Comparison of ENCODE assay signal across 15 cellular contexts in genomic region chr11:68012044-68012842, GRCh38. TPM values are rescaled to one million over a fixed set of nuclear protein-coding genes. Genes with fewer than 3 reads are reported as not detected.
DNase-seq lines count a peak whose midpoint lies in the region; ATAC-seq, FAIRE-seq and TF ChIP-seq lines count a peak whose summit lies in the region.
"Had no signal": no experiment of that assay in that cellular context is flagged by ENCODE, and none has a peak within 500 bp of the region (broad histone marks: within the 10 kb centered on the region; RNA-seq: fewer than 3 reads in every experiment).

No MANE protein-coding gene starts in this region.

- BruUV-seq in Panc1 (replicated peaks; lab: Mats Ljungman, UMichigan): no TSS peak

- peak overlapping the region; percentile 99 to 100 for H3K27ac ChIP-seq in A549
- peak overlapping the region; percentile 92 for H3K27ac ChIP-seq in Panc1 (ENCODE audit: low read length)
- H3K27ac ChIP-seq in ectodermal cell (ENCODE audit: insufficient read depth, low read depth, low read length, poor library complexity, severe bottlenecking): peak overlapping the region; percentile 44
- H3K27ac ChIP-seq in pancreas: peak overlapping the region; percentile 75 to 89 (median 84)
- no peak overlapping the region for H3K27ac ChIP-seq in effector memory CD4-positive, alpha-beta T cell (ENCODE audit: insufficient read depth, low read length, poor library complexity, severe bottlenecking)

- H3K9me3 ChIP-seq in A549 (no peaks in the 10 kb centered on the region), Panc1 (ENCODE audit: control insufficient read depth, insufficient read depth, low read depth, low read length) (no peaks in the 10 kb centered on the region), ectodermal cell (ENCODE audit: control insufficient read depth, low read length) (no peaks in the 10 kb centered on the region), pancreas (no peaks in the 10 kb centered on the region)
- no peaks in the 10 kb centered on the region for H3K9me3 ChIP-seq in effector memory CD4-positive, alpha-beta T cell (ENCODE audit: control insufficient read depth, low read length)
- H3K9me3 ChIP-seq: thoracic aorta had no signal

- H3K4me2 ChIP-seq in A549: peak overlapping the region; percentile 96

- POLR2A ChIA-PET in A549 (lab: Yijun Ruan, JAX) (interaction anchor here (0.7 to 3.8 kb wide), 7 partner anchors 9 to 30 kb away, joined by 3 to 37 read pairs (median 6); partner anchors contain the start of genes NDUFS8 and UNC93B1), Panc1 (lab: Charles Lee) (interaction anchor here (0.6 kb wide), 1 partner anchor 358 kb away, joined by 3 read pairs; no protein-coding TSS in a partner anchor)

- in situ Hi-C loops in Panc1 (cut with HindIII; ENCODE audit: low pct_unique_long_range_greater_than_20kb, low sequenced_read_pairs): no loop called here

- peak overlapping the region; percentile 66 for H3K4me3 ChIP-seq in A549
- no peak overlapping the region for H3K4me3 ChIP-seq in Panc1 (ENCODE audit: low read depth in 2 of 2, low read length in 2 of 2)
- no peak overlapping the region for H3K4me3 ChIP-seq in ectodermal cell (ENCODE audit: insufficient read depth, low read depth, low read length)
- no peak overlapping the region for H3K4me3 ChIP-seq in pancreas
- no peak overlapping the region for H3K4me3 ChIP-seq in effector memory CD4-positive, alpha-beta T cell (ENCODE audit: insufficient read depth, low read depth, low read length, poor library complexity, severe bottlenecking)
- H3K4me3 ChIP-seq: thoracic aorta had no signal

- WGBS in A549 (ENCODE audit: missing lambda C conversion rate): 4% methylated on average over 17 of the region's 17 CpGs
- WGBS in ectodermal cell, 2 experiments: 91 to 92% methylated on average over 17 of the region's 17 CpGs
- WGBS in pancreas, 2 donors: 66 to 71% methylated on average over 17 of the region's 17 CpGs

- ATAC-seq in A549 (peak; percentile 0 to 7; a peak in 3 of 6 replicates), Panc1 (no peak), pancreas (no peak), HG03457 (IDR thresholded peaks at IDR 0.05; ENCODE audit: unreplicated experiment) (no peak), HG03025 (IDR thresholded peaks at IDR 0.05; ENCODE audit: low FRiP score, unreplicated experiment) (no peak)
- ATAC-seq: left ventricle myocardium superior had no signal

- TF ChIP-seq CTCF in A549 (IDR thresholded peaks at IDR 0.05) (no peak), Panc1 (IDR thresholded peaks at IDR 0.05) (no peak), pancreas (IDR thresholded peaks at IDR 0.05) (no peak)

- DNase-seq in A549 (ENCODE audit: low read depth in 1 of 2, low spot score in 1 of 2): peak in 1 of 2 experiments; percentile 88
- no peak for DNase-seq in Panc1 (ENCODE audit: low read depth, low spot score)
- DNase-seq in pancreas: peak in 4 of 6 donors; percentile 24 to 77 (median 62)
- no peak for DNase-seq in effector memory CD4-positive, alpha-beta T cell
- DNase-seq in LoVo (ENCODE audit: low spot score): no peak
- DNase-seq: DMS153, left ventricle myocardium superior, NCI-H1105 treated with DMSO at 0.1 percent for 48 hours, NCI-H524 treated with DMSO at 0.1 percent for 48 hours, SIG-M5 had no signal

- intact Hi-C loops in Panc1 (cut with micrococcal nuclease; ENCODE audit: unreplicated experiment): no loop called here
- intact Hi-C loops in pancreas (cut with DNase I): no loop called here

- H3K4me1 ChIP-seq in A549 (peaks cover 81% of the 10 kb centered on the region), Panc1 (ENCODE audit: control insufficient read depth, insufficient read depth, low read length) (peaks cover 77% of the 10 kb centered on the region), ectodermal cell (ENCODE audit: control insufficient read depth, insufficient read depth, low read length) (peaks cover 25% of the 10 kb centered on the region), pancreas (peaks cover 26 to 35% (median 27%) of the 10 kb centered on the region in 3 donors)
- H3K4me1 ChIP-seq in effector memory CD4-positive, alpha-beta T cell (ENCODE audit: control insufficient read depth, insufficient read depth, low read length, poor library complexity, severe bottlenecking): no peaks in the 10 kb centered on the region

- CTCF ChIA-PET in A549 (lab: Yijun Ruan, JAX): interaction anchor here (0.8 to 10.7 kb wide), 5 partner anchors 8 to 18 kb away, joined by 3 to 204 read pairs (median 7); partner anchors contain the start of gene UNC93B1
- CTCF ChIA-PET in Panc1 (lab: Charles Lee): no interaction called here

- TF ChIP-seq EP300 in A549 (IDR thresholded peaks at IDR 0.05): no peak; a peak in 2 of 5 replicates

- no peak for TF ChIP-seq RAD21 in A549 (conservative IDR thresholded peaks at IDR 0.05 in 1 of 2, IDR thresholded peaks at IDR 0.05 in 1 of 2)

- FAIRE-seq in A549 (lab: Jason Lieb, UNC): peak; percentile 91
- no peak for FAIRE-seq in pancreas (lab: Jason Lieb, UNC)
- FAIRE-seq: endometrium had no signal

- H3K27me3 ChIP-seq in Panc1 (ENCODE audit: control insufficient read depth, insufficient read depth, low read length) (no peaks in the 10 kb centered on the region), ectodermal cell (ENCODE audit: control insufficient read depth, insufficient read depth, low read length, poor library complexity, severe bottlenecking) (no peaks in the 10 kb centered on the region), pancreas (no peaks in the 10 kb centered on the region)
- H3K27me3 ChIP-seq in effector memory CD4-positive, alpha-beta T cell (replicated peaks; ENCODE audit: control insufficient read depth, insufficient read depth, low read length, poor library complexity, severe bottlenecking): no peaks in the 10 kb centered on the region

- no peaks in the 10 kb centered on the region for H3K36me3 ChIP-seq in Panc1 (ENCODE audit: control insufficient read depth, insufficient read depth, low read length)
- no peaks in the 10 kb centered on the region for H3K36me3 ChIP-seq in ectodermal cell (ENCODE audit: control insufficient read depth, insufficient read depth, low read length)
- H3K36me3 ChIP-seq in pancreas: no peaks in the 10 kb centered on the region
- no peaks in the 10 kb centered on the region for H3K36me3 ChIP-seq in effector memory CD4-positive, alpha-beta T cell (ENCODE audit: control insufficient read depth, insufficient read depth, low read length)
- H3K36me3 ChIP-seq: thoracic aorta had no signal

- TF ChIP-seq POLR2A in A549 (IDR thresholded peaks at IDR 0.05; ENCODE audit: low read length): peak; percentile 21

TF ChIP-seq in A549, 52 proteins besides CTCF, POLR2A, EP300 and RAD21 (continues in another document):
- TF ChIP-seq FOXS1 (CRISPR knock-in tag; IDR thresholded peaks at IDR 0.05): peak; percentile 89

RNA-seq across cellular contexts. Expression of gene ALDH3B1, which starts 2.1 kb away (rescaled TPM):
- polyA plus RNA-seq in A549 (2011; rRNA removed) (109 and 130 TPM in 2 replicates), A549 (2017; fragmentation: RNase III; extraction: RNeasy Plus Mini Kit Qiagen cat#74134 plus additional on column Dnase treatment) (93.7 to 104 TPM (median 94.4 TPM) in 3 replicates), pancreas (1 to 10 TPM; 6.4 to 9.5 TPM)
- 155 and 214 TPM in 2 replicates for polyA plus RNA-seq in A549 (2012; cell fraction: cytosol; rRNA removed)
- polyA plus RNA-seq in A549 (2012; cell fraction: nucleus; rRNA removed): 236 and 305 TPM in 2 replicates
- 46.0 and 65.0 TPM in 2 replicates for polyA minus RNA-seq in A549 (2011; rRNA and poly(A)+ RNA removed)
- total RNA-seq in Panc1 (2021; ENCODE audit: unreplicated experiment) (18.3 TPM), pancreas (10 to 100 TPM in 2 of 6 donors, 1 to 10 TPM in 4; 3.2 to 13.7 (median 8.0) TPM)
- 25.3 TPM for polyA plus RNA-seq in Panc1 (2012; ENCODE audit: insufficient read length)
- polyA plus RNA-seq in ectodermal cell (2013, experiment 1 of 4): 0.24 TPM
- 0.52 TPM for polyA plus RNA-seq in ectodermal cell (2013, experiment 2 of 4)
- 0.53 TPM for polyA plus RNA-seq in ectodermal cell (2013, experiment 3 of 4)
- polyA plus RNA-seq in ectodermal cell (2013, experiment 4 of 4): 0.53 TPM

RNA-seq across cellular contexts. Expression of gene UNC93B1, which starts 8.3 kb away (rescaled TPM):
- 49.4 and 55.5 TPM in 2 replicates for polyA plus RNA-seq in A549 (2011; rRNA removed)
- polyA plus RNA-seq in A549 (2012; cell fraction: cytosol; rRNA removed): 69.3 and 103 TPM in 2 replicates
- 270 and 373 TPM in 2 replicates for polyA plus RNA-seq in A549 (2012; cell fraction: nucleus; rRNA removed)
- polyA plus RNA-seq in A549 (2017; fragmentation: RNase III; extraction: RNeasy Plus Mini Kit Qiagen cat#74134 plus additional on column Dnase treatment): 43.7 to 51.2 TPM (median 47.1 TPM) in 3 replicates
- 103 and 125 TPM in 2 replicates for polyA minus RNA-seq in A549 (2011; rRNA and poly(A)+ RNA removed)
- 54.1 TPM for total RNA-seq in Panc1 (2021; ENCODE audit: unreplicated experiment)
- 74.9 TPM for polyA plus RNA-seq in Panc1 (2012; ENCODE audit: insufficient read length)
- polyA plus RNA-seq in ectodermal cell (2013, experiment 1 of 4): 9.3 TPM
- 11.2 TPM for polyA plus RNA-seq in ectodermal cell (2013, experiment 2 of 4)
- polyA plus RNA-seq in ectodermal cell (2013, experiment 3 of 4): 14.8 TPM
- 13.3 TPM for polyA plus RNA-seq in ectodermal cell (2013, experiment 4 of 4)
- total RNA-seq in pancreas: 10 to 100 TPM; 13.0 to 28.5 (median 16.6) TPM
- polyA plus RNA-seq in pancreas: 10 to 100 TPM; 26.3 to 36.5 TPM

RNA-seq across cellular contexts. Expression of gene NDUFS8, which starts 18.2 kb away (rescaled TPM):
- polyA plus RNA-seq in A549 (2011; rRNA removed): 71.0 and 73.7 TPM in 2 replicates
- 361 and 428 TPM in 2 replicates for polyA plus RNA-seq in A549 (2012; cell fraction: cytosol; rRNA removed)
- 379 and 494 TPM in 2 replicates for polyA plus RNA-seq in A549 (2012; cell fraction: nucleus; rRNA removed)
- 283 to 300 TPM (median 298 TPM) in 3 replicates for polyA plus RNA-seq in A549 (2017; fragmentation: RNase III; extraction: RNeasy Plus Mini Kit Qiagen cat#74134 plus additional on column Dnase treatment)
- polyA minus RNA-seq in A549 (2011; rRNA and poly(A)+ RNA removed): 93.4 and 105 TPM in 2 replicates
- 289 TPM for total RNA-seq in Panc1 (2021; ENCODE audit: unreplicated experiment)
- 558 TPM for polyA plus RNA-seq in Panc1 (2012; ENCODE audit: insufficient read length)
- 146 TPM for polyA plus RNA-seq in ectodermal cell (2013, experiment 1 of 4)
- polyA plus RNA-seq in ectodermal cell (2013, experiment 2 of 4): 155 TPM
- polyA plus RNA-seq in ectodermal cell (2013, experiment 3 of 4): 139 TPM
- polyA plus RNA-seq in ectodermal cell (2013, experiment 4 of 4): 160 TPM
- 10 to 100 TPM; 43.6 to 70.5 (median 59.0) TPM for total RNA-seq in pancreas
- 100 to 1,000 TPM; 116 to 121 TPM for polyA plus RNA-seq in pancreas

RNA-seq across cellular contexts. Expression of gene TCIRG1, which starts 26.6 kb away (rescaled TPM):
- polyA plus RNA-seq in A549 (2011; rRNA removed) (36.3 and 49.4 TPM in 2 replicates), A549 (2017; fragmentation: RNase III; extraction: RNeasy Plus Mini Kit Qiagen cat#74134 plus additional on column Dnase treatment) (94.9 to 120 TPM (median 115 TPM) in 3 replicates), pancreas (1,000 to 10,000 TPM in 1 of 2 donors, 100 to 1,000 TPM in 1; 550 to 1,036 TPM)
- polyA plus RNA-seq in A549 (2012; cell fraction: cytosol; rRNA removed): 99.5 and 132 TPM in 2 replicates
- 1,336 and 1,871 TPM in 2 replicates for polyA plus RNA-seq in A549 (2012; cell fraction: nucleus; rRNA removed)
- 33.0 and 50.4 TPM in 2 replicates for polyA minus RNA-seq in A549 (2011; rRNA and poly(A)+ RNA removed)
- total RNA-seq in Panc1 (2021; ENCODE audit: unreplicated experiment) (158 TPM), pancreas (100 to 1,000 TPM; 166 to 287 (median 201) TPM)
- 192 TPM for polyA plus RNA-seq in Panc1 (2012; ENCODE audit: insufficient read length)
- polyA plus RNA-seq in ectodermal cell (2013, experiment 1 of 4): 17.7 TPM
- polyA plus RNA-seq in ectodermal cell (2013, experiment 2 of 4): 19.0 TPM
- 16.9 TPM for polyA plus RNA-seq in ectodermal cell (2013, experiment 3 of 4)
- 17.0 TPM for polyA plus RNA-seq in ectodermal cell (2013, experiment 4 of 4)

Comparison
In these comparisons a context has a peak if more than half of its experiments do, and no peak if none do; other contexts are left out.
1. ATAC-seq: peak in A549 (2 of 2); none in Panc1 (single experiment), pancreas (0 of 4), HG03457 (single experiment) and HG03025 (single experiment).
2. DNase-seq: peak in pancreas (4 of 6); none in Panc1 (single experiment), effector memory CD4-positive, alpha-beta T cell (0 of 3) and LoVo (single experiment).